Comparison of ENCODE assay signal across 29 cellular contexts in the genomic region with DNA sequence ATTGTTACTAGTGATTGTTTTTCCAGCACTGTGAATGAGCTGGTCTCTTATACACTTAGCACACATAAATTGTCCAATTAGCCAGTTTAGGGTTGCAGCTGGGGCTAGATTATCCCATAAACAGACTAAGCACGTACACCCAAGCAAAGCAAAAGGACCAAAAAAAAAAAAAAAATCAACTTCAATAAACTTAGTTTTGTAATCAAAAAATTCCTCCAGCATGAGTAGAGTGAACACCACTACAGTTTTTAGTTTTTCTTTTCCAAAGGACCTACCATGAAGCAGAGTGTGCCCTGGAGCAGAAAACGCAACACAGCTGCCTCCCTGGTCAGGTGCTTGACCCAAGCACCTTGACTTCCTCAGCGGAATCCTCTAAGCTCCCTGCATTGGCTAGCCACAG.
A peak's percentile ranks its signal among the peaks of the same experiment; 100 is the strongest.
DNase-seq lines count a peak whose midpoint lies in the region; ATAC-seq lines count a peak whose summit lies in the region.
"Had no signal": no experiment of that assay in that cellular context is flagged by ENCODE, and none has a peak within 500 bp of the region (broad histone marks: within the 10 kb centered on the region; RNA-seq: fewer than 3 reads in every experiment).

No MANE protein-coding gene starts in this region.

- peaks cover 27% of the 10 kb centered on the region for H3F3A ChIP-seq in GM23248 (ENCODE audit: insufficient read depth)

- H3K27me3 ChIP-seq in GM23248 (replicated peaks; ENCODE audit: insufficient read depth), result no peaks in the 10 kb centered on the region
- no peaks in the 10 kb centered on the region for H3K27me3 ChIP-seq in adipocyte (replicated peaks; ENCODE audit: control insufficient read depth, insufficient read depth, low read length)
- H3K27me3 ChIP-seq: BLaER1 treated with 17β-estradiol and CSF1 and Interleukin-3, amounts not matched to agents 10 nM and 100 nM; Peyer's patch had no signal

- 67 to 69% methylated on average over 3 of the region's 3 CpGs for WGBS in GM23248 (ENCODE audit: low coverage in 1 of 2, low lambda C conversion rate in 2 of 2, missing lambda C conversion rate in 2 of 2), 2 experiments

- DNase-seq in AG08396 (ENCODE audit: low spot score) (peak; percentile 8), GM23248 (peak; percentile 59), adipocyte (ENCODE audit: low read depth) (peak; percentile 67), iris pigment epithelial cell (ENCODE audit: low read depth) (peak; percentile 12), 8988T (no peak), OCI-M2 (lab: John Stamatoyannopoulos, UW; ENCODE audit: unreplicated experiment) (no peak)
- no peak for DNase-seq in stimulated activated CD4-positive, alpha-beta T cell treated with anti-CD3 and anti-CD28 coated beads, Interleukin-1b, Interleukin-23, amount 100 ng/mL, for 48 hours
- DNase-seq: activated CD4-positive, alpha-beta T cell treated with anti-CD3 and anti-CD28 coated beads for 36 hours; activated CD8-positive, alpha-beta memory T cell treated with anti-CD3 and anti-CD28 coated beads, Interleukin-2, amount 50 U/mL, for 48 hours; activated CD8-positive, alpha-beta T cell treated with anti-CD3 and anti-CD28 coated beads for 36 hours; activated naive CD4-positive, alpha-beta T cell treated with anti-CD3 and anti-CD28 coated beads, Interleukin-2, amount 10 ng/mL, durations not matched to agents 7 days and 5 days; DMS153; hypothalamus; immature natural killer cell; left colon; NCI-H187 treated with DMSO at 0.1 percent for 48 hours; NCI-H524 treated with DMSO at 0.1 percent for 48 hours; Peyer's patch; psoas muscle; SIG-M5; substantia nigra; SW 1271; T-helper 9 cell had no signal

- H3K4me2 ChIP-seq in GM23248 (ENCODE audit: unreplicated experiment), result no peak overlapping the region
- H3K4me2 ChIP-seq: BLaER1 treated with 17β-estradiol and CSF1 and Interleukin-3, amounts not matched to agents 10 nM and 100 nM had no signal

- ATAC-seq in GM19455 (IDR thresholded peaks at IDR 0.05; ENCODE audit: unreplicated experiment), result no peak
- ATAC-seq: activated CD4-positive, alpha-beta T cell treated with anti-CD3 and anti-CD28 coated beads for 36 hours; activated CD8-positive, alpha-beta T cell treated with anti-CD3 and anti-CD28 coated beads for 36 hours; activated T-helper 17 cell treated with anti-CD3 and anti-CD28 coated beads, Interleukin-2, amount 50 U/mL, for 72 hours; HCT116; left colon; psoas muscle; stimulated activated effector memory CD8-positive, alpha-beta T cell treated with anti-CD3 and anti-CD28 coated beads, Interleukin-12 subunit alpha, Interleukin-12 subunit beta, amount 100 ng/mL, for 72 hours had no signal

- no peaks in the 10 kb centered on the region for H3K79me2 ChIP-seq in GM23248 (ENCODE audit: insufficient read depth)

- H2AFZ ChIP-seq in GM23248, result no peak overlapping the region

- in situ Hi-C loops in GM23248 (cut with MboI), result loop anchor here (25.0 kb wide), 1 partner anchor 1704 kb away; no protein-coding TSS in a partner anchor

- no peaks in the 10 kb centered on the region for H3K9me2 ChIP-seq in GM23248 (ENCODE audit: insufficient read depth)

- no peak overlapping the region for H3K27ac ChIP-seq in GM23248
- H3K27ac ChIP-seq: BLaER1 treated with 17β-estradiol and CSF1 and Interleukin-3, amounts not matched to agents 10 nM and 100 nM; Peyer's patch; psoas muscle; VCaP had no signal

- H3K9ac ChIP-seq in GM23248 (no peak overlapping the region), adipocyte (ENCODE audit: low read length) (no peak overlapping the region)
- H3K9ac ChIP-seq: BLaER1 treated with 17β-estradiol and CSF1 and Interleukin-3, amounts not matched to agents 10 nM and 100 nM had no signal

- H4K20me1 ChIP-seq in GM23248 (ENCODE audit: insufficient read depth), result no peaks in the 10 kb centered on the region
- H4K20me1 ChIP-seq: BLaER1 treated with 17β-estradiol and CSF1 and Interleukin-3, amounts not matched to agents 10 nM and 100 nM had no signal

- H3K4me3 ChIP-seq in GM23248 (no peak overlapping the region), adipocyte (ENCODE audit: low read length) (no peak overlapping the region)
- H3K4me3 ChIP-seq: BLaER1 treated with 17β-estradiol and CSF1 and Interleukin-3, amounts not matched to agents 10 nM and 100 nM; Peyer's patch; psoas muscle had no signal

- H3K4me1 ChIP-seq in GM23248 (ENCODE audit: insufficient read depth) (peaks cover 26% of the 10 kb centered on the region), adipocyte (ENCODE audit: control insufficient read depth, insufficient read depth, low read length) (peaks cover 38% of the 10 kb centered on the region)
- H3K4me1 ChIP-seq: Peyer's patch had no signal

- H3K36me3 ChIP-seq in GM23248 (ENCODE audit: low read depth), result no peaks in the 10 kb centered on the region
- H3K36me3 ChIP-seq in adipocyte (ENCODE audit: control insufficient read depth, insufficient read depth, low read length, severe bottlenecking), result no peaks in the 10 kb centered on the region
- H3K36me3 ChIP-seq: BLaER1 treated with 17β-estradiol and CSF1 and Interleukin-3, amounts not matched to agents 10 nM and 100 nM; Peyer's patch had no signal

- no peaks in the 10 kb centered on the region for H3K9me3 ChIP-seq in GM23248 (ENCODE audit: low read depth)
- no peaks in the 10 kb centered on the region for H3K9me3 ChIP-seq in adipocyte (ENCODE audit: control insufficient read depth, low read length)
- H3K9me3 ChIP-seq: BLaER1 treated with 17β-estradiol and CSF1 and Interleukin-3, amounts not matched to agents 10 nM and 100 nM; Peyer's patch; psoas muscle had no signal

Comparison
In these comparisons a context has a peak if more than half of its experiments do, and no peak if none do; other contexts are left out.
1. DNase-seq: peak in AG08396 (single experiment), GM23248 (single experiment), adipocyte (single experiment) and iris pigment epithelial cell (single experiment); none in 8988T (single experiment), OCI-M2 (single experiment) and stimulated activated CD4-positive, alpha-beta T cell treated with anti-CD3 and anti-CD28 coated beads, Interleukin-1b, Interleukin-23, amount 100 ng/mL, for 48 hours (single experiment).